10 cellular contexts compared by ENCODE assay signal in the genomic region with DNA sequence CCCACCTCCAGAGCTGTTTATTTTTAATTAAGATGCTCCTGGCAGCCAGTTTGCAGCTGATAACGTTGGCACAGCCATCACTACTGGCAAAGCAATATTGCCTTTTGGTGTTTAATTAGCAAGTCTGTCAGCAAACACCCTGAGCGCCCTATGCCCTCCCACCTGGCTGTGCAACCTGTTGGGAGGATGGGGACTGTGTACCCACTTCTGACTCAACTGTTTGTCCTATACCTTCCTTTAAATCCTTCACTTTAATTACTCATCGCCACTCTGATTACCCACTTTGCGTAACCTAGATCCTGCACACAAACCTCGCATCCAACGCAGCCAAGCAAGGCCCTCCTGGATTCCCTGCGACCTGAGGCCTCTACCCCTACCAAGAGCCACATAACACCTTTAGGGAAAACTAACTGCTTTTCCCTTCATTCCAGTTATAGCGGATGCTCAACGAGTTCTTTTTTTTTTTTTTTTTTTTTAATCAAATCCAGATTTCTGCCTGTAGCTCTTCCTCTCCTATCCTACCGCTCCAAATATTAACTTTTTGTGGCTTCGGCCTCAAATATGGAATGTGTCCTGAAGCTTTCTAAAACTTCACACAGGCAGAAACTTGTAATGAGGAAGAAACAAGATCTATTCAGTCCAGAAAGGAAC.
A peak's percentile ranks its signal among the peaks of the same experiment; 100 is the strongest.
DNase-seq lines count a peak whose midpoint lies in the region; ATAC-seq and TF ChIP-seq lines count a peak whose summit lies in the region.
"Had no signal": no experiment of that assay in that cellular context is flagged by ENCODE, and none has a peak within 500 bp of the region (broad histone marks: within the 10 kb centered on the region; RNA-seq: fewer than 3 reads in every experiment).

No MANE protein-coding gene starts in this region.

- H3K27ac Mint-ChIP-seq in activated naive CD8-positive, alpha-beta T cell = peak overlapping the region; percentile 52
- H3K27ac Mint-ChIP-seq in activated naive CD8-positive, alpha-beta T cell treated with anti-CD3 and anti-CD28 coated beads for 36 hours = no peak overlapping the region
- H3K27ac Mint-ChIP-seq in type B pancreatic cell = peak overlapping the region; percentile 62

- 66% methylated on average over 11 of the region's 11 CpGs for WGBS in liver

- no peak for DNase-seq in activated naive CD8-positive, alpha-beta T cell treated with anti-CD3 and anti-CD28 coated beads for 36 hours
- DNase-seq in amniotic epithelial cell (ENCODE audit: low read depth) (peak; percentile 40), type B pancreatic cell (ENCODE audit: extremely low spot score, unreplicated experiment) (no peak), NCI-H524 treated with DMSO at 0.1 percent for 48 hours (lab: John Stamatoyannopoulos, UW) (no peak), epidermal melanocyte (ENCODE audit: insufficient read length, low spot score) (no peak)

- no peaks in the 10 kb centered on the region for H3K27me3 ChIP-seq in liver (ENCODE audit: control insufficient read depth in 4 of 4, insufficient read depth in 4 of 4, low read length in 3 of 4)
- H3K27me3 ChIP-seq: neutrophil had no signal

- TF ChIP-seq RAD21 in liver (IDR thresholded peaks at IDR 0.05) = no peak

- H3K4me3 Mint-ChIP-seq in activated naive CD8-positive, alpha-beta T cell = no peak overlapping the region
- H3K4me3 Mint-ChIP-seq in activated naive CD8-positive, alpha-beta T cell treated with anti-CD3 and anti-CD28 coated beads for 36 hours = no peak overlapping the region
- H3K4me3 Mint-ChIP-seq in type B pancreatic cell = peak overlapping the region; percentile 25

- no peaks in the 10 kb centered on the region for H3K36me3 Mint-ChIP-seq in activated naive CD8-positive, alpha-beta T cell
- H3K36me3 Mint-ChIP-seq in activated naive CD8-positive, alpha-beta T cell treated with anti-CD3 and anti-CD28 coated beads for 36 hours = no peaks in the 10 kb centered on the region
- H3K36me3 Mint-ChIP-seq in type B pancreatic cell = peaks cover 12% of the 10 kb centered on the region

- TF ChIP-seq CTCF in liver (IDR thresholded peaks at IDR 0.05; ENCODE audit: low read depth, low read length, missing input control) = no peak
- no peak for TF ChIP-seq CTCF in type B pancreatic cell (conservative IDR thresholded peaks at IDR 0.05)

- no peaks in the 10 kb centered on the region for H3K27me3 Mint-ChIP-seq in activated naive CD8-positive, alpha-beta T cell
- peaks cover 3% of the 10 kb centered on the region for H3K27me3 Mint-ChIP-seq in activated naive CD8-positive, alpha-beta T cell treated with anti-CD3 and anti-CD28 coated beads for 36 hours
- no peaks in the 10 kb centered on the region for H3K27me3 Mint-ChIP-seq in type B pancreatic cell

- H3K4me1 ChIP-seq in liver (ENCODE audit: control insufficient read depth in 4 of 4, insufficient read depth in 4 of 4, low read length in 3 of 4) = peaks cover 18 to 74% (median 60%) of the 10 kb centered on the region in 4 donors

- ATAC-seq in GM19395 (IDR thresholded peaks at IDR 0.05; ENCODE audit: unreplicated experiment) = no peak

- H3K36me3 ChIP-seq in liver (ENCODE audit: control insufficient read depth in 4 of 4, insufficient read depth in 3 of 4, low read depth in 1 of 4, low read length in 3 of 4) = peaks cover 0 to 1% (median 0%) of the 10 kb centered on the region in 4 donors
- H3K36me3 ChIP-seq: neutrophil had no signal

- no peak overlapping the region for H3K9ac ChIP-seq in liver (ENCODE audit: low read depth in 1 of 2, low read length in 2 of 2)

- H3K4me3 ChIP-seq in liver (ENCODE audit: low read depth in 1 of 3, low read length in 3 of 3) = no peak overlapping the region

- H3K9me3 Mint-ChIP-seq in activated naive CD8-positive, alpha-beta T cell (ENCODE audit: low read depth) = no peaks in the 10 kb centered on the region
- H3K9me3 Mint-ChIP-seq in activated naive CD8-positive, alpha-beta T cell treated with anti-CD3 and anti-CD28 coated beads for 36 hours = no peaks in the 10 kb centered on the region
- H3K9me3 Mint-ChIP-seq in type B pancreatic cell = no peaks in the 10 kb centered on the region

- H3K4me1 Mint-ChIP-seq in activated naive CD8-positive, alpha-beta T cell (ENCODE audit: low read depth) = peaks cover 5% of the 10 kb centered on the region
- peaks cover 18% of the 10 kb centered on the region for H3K4me1 Mint-ChIP-seq in activated naive CD8-positive, alpha-beta T cell treated with anti-CD3 and anti-CD28 coated beads for 36 hours
- H3K4me1 Mint-ChIP-seq in type B pancreatic cell (ENCODE audit: unreplicated experiment) = peaks cover 82% of the 10 kb centered on the region

- H3K27ac ChIP-seq in liver (ENCODE audit: low read depth in 1 of 2, low read length in 2 of 2) = peak overlapping the region; percentile 89 to 98
- H3K27ac ChIP-seq: C4-2B, neutrophil had no signal

- no peaks in the 10 kb centered on the region for H3K9me3 ChIP-seq in liver (ENCODE audit: control insufficient read depth in 4 of 4, low read length in 3 of 4)
- H3K9me3 ChIP-seq: neutrophil had no signal

TF ChIP-seq in liver, 16 proteins besides CTCF, POLR2A, EP300 and RAD21:
- TF ChIP-seq RXRA (IDR thresholded peaks at IDR 0.05) = peak in 1 of 2 donors; percentile 33
- TF ChIP-seq, protein P1, sequence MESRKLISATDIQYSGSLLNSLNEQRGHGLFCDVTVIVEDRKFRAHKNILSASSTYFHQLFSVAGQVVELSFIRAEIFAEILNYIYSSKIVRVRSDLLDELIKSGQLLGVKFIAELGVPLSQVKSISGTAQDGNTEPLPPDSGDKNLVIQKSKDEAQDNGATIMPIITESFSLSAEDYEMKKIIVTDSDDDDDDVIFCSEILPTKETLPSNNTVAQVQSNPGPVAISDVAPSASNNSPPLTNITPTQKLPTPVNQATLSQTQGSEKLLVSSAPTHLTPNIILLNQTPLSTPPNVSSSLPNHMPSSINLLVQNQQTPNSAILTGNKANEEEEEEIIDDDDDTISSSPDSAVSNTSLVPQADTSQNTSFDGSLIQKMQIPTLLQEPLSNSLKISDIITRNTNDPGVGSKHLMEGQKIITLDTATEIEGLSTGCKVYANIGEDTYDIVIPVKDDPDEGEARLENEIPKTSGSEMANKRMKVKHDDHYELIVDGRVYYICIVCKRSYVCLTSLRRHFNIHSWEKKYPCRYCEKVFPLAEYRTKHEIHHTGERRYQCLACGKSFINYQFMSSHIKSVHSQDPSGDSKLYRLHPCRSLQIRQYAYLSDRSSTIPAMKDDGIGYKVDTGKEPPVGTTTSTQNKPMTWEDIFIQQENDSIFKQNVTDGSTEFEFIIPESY (IDR thresholded peaks at IDR 0.05) = no peak
- TF ChIP-seq HNF4G (IDR thresholded peaks at IDR 0.05) = no peak
- TF ChIP-seq GABPA (IDR thresholded peaks at IDR 0.05 in 1 of 2, conservative IDR thresholded peaks at IDR 0.05 in 1 of 2) = peak in 1 of 2 donors; percentile 1
- peak; percentile 18 for TF ChIP-seq FOXA2 (IDR thresholded peaks at IDR 0.05)
- no peak for TF ChIP-seq NR2F2 (IDR thresholded peaks at IDR 0.05)
- TF ChIP-seq, protein P2, sequence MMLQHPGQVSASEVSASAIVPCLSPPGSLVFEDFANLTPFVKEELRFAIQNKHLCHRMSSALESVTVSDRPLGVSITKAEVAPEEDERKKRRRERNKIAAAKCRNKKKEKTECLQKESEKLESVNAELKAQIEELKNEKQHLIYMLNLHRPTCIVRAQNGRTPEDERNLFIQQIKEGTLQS (IDR thresholded peaks at IDR 0.05) = no peak
- no peak for TF ChIP-seq YY1 (IDR thresholded peaks at IDR 0.05)
- TF ChIP-seq, protein P3, sequence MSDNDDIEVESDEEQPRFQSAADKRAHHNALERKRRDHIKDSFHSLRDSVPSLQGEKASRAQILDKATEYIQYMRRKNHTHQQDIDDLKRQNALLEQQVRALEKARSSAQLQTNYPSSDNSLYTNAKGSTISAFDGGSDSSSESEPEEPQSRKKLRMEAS (IDR thresholded peaks at IDR 0.05) = no peak
- TF ChIP-seq SP1 (IDR thresholded peaks at IDR 0.05) = no peak
- no peak for TF ChIP-seq EGR1 (IDR thresholded peaks at IDR 0.05; ENCODE audit: low read depth in 2 of 2)
- no peak for TF ChIP-seq TAF1 (conservative IDR thresholded peaks at IDR 0.05)
- TF ChIP-seq HNF4A (conservative IDR thresholded peaks at IDR 0.05) = peak; percentile 7 to 64
- no peak for TF ChIP-seq FOXA1 (IDR thresholded peaks at IDR 0.05)
- TF ChIP-seq, protein P4, sequence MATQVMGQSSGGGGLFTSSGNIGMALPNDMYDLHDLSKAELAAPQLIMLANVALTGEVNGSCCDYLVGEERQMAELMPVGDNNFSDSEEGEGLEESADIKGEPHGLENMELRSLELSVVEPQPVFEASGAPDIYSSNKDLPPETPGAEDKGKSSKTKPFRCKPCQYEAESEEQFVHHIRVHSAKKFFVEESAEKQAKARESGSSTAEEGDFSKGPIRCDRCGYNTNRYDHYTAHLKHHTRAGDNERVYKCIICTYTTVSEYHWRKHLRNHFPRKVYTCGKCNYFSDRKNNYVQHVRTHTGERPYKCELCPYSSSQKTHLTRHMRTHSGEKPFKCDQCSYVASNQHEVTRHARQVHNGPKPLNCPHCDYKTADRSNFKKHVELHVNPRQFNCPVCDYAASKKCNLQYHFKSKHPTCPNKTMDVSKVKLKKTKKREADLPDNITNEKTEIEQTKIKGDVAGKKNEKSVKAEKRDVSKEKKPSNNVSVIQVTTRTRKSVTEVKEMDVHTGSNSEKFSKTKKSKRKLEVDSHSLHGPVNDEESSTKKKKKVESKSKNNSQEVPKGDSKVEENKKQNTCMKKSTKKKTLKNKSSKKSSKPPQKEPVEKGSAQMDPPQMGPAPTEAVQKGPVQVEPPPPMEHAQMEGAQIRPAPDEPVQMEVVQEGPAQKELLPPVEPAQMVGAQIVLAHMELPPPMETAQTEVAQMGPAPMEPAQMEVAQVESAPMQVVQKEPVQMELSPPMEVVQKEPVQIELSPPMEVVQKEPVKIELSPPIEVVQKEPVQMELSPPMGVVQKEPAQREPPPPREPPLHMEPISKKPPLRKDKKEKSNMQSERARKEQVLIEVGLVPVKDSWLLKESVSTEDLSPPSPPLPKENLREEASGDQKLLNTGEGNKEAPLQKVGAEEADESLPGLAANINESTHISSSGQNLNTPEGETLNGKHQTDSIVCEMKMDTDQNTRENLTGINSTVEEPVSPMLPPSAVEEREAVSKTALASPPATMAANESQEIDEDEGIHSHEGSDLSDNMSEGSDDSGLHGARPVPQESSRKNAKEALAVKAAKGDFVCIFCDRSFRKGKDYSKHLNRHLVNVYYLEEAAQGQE (IDR thresholded peaks at IDR 0.05) = peak; percentile 19
TF ChIP-seq in liver: peak in this region for 5.
